2 cellular contexts compared by ENCODE assay signal in the genomic region with DNA sequence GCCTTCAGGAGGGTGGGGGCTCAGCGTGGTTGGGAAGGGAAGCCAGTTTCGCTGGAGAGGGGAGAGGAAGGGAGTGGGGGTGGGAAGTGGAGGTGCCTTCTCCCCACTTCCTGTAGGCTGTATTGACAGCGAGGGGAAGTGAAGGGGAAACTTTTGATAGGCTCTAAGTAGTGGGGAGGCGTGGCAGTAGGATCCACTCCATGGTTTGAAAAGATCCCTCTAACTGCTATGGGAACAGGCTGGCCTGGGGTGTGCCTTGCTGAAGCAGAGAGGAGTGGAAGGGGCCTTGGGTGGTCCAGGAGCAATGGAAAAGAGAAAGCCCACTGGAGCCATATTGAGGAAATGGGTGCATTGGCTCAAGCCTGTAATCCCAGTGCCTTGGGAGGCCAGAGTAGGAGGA.
TF ChIP-seq lines count a peak whose summit lies in the region.

No MANE protein-coding gene starts in this region.

TF ChIP-seq in IMR-90, 13 proteins besides CTCF, POLR2A, EP300 and RAD21:
- TF ChIP-seq, protein P1, sequence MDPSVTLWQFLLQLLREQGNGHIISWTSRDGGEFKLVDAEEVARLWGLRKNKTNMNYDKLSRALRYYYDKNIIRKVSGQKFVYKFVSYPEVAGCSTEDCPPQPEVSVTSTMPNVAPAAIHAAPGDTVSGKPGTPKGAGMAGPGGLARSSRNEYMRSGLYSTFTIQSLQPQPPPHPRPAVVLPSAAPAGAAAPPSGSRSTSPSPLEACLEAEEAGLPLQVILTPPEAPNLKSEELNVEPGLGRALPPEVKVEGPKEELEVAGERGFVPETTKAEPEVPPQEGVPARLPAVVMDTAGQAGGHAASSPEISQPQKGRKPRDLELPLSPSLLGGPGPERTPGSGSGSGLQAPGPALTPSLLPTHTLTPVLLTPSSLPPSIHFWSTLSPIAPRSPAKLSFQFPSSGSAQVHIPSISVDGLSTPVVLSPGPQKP (IDR thresholded peaks at IDR 0.05; ENCODE audit: borderline replicate concordance, low read depth, low read length), result no peak
- TF ChIP-seq CEBPB (IDR thresholded peaks at IDR 0.05; ENCODE audit: low read depth, low read length), result no peak
- no peak for TF ChIP-seq MAFK (IDR thresholded peaks at IDR 0.05; ENCODE audit: low read depth, low read length)
- no peak for TF ChIP-seq NFE2L2 (IDR thresholded peaks at IDR 0.05; ENCODE audit: low read depth, low read length)
- TF ChIP-seq FOS (IDR thresholded peaks at IDR 0.05; ENCODE audit: low read depth, low read length), result no peak
- TF ChIP-seq MXI1 (IDR thresholded peaks at IDR 0.05; ENCODE audit: borderline replicate concordance, low read depth, low read length), result no peak
- no peak for TF ChIP-seq SMC3 (IDR thresholded peaks at IDR 0.05; ENCODE audit: low read depth, low read length)
- no peak for TF ChIP-seq MAZ (IDR thresholded peaks at IDR 0.05; ENCODE audit: borderline replicate concordance, low read depth, low read length)
- no peak for TF ChIP-seq CHD1 (IDR thresholded peaks at IDR 0.05; ENCODE audit: low read depth, low read length)
- TF ChIP-seq RCOR1 (IDR thresholded peaks at IDR 0.05; ENCODE audit: insufficient replicate concordance, low read length), result no peak
- TF ChIP-seq RFX5 (IDR thresholded peaks at IDR 0.05; ENCODE audit: low read depth, low read length), result no peak
- TF ChIP-seq BHLHE40 (IDR thresholded peaks at IDR 0.05; ENCODE audit: low read depth, low read length), result no peak
- TF ChIP-seq, protein P2, sequence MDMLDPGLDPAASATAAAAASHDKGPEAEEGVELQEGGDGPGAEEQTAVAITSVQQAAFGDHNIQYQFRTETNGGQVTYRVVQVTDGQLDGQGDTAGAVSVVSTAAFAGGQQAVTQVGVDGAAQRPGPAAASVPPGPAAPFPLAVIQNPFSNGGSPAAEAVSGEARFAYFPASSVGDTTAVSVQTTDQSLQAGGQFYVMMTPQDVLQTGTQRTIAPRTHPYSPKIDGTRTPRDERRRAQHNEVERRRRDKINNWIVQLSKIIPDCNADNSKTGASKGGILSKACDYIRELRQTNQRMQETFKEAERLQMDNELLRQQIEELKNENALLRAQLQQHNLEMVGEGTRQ (IDR thresholded peaks at IDR 0.05; ENCODE audit: low read depth, low read length), result no peak

TF ChIP-seq in K562, 482 proteins besides CTCF, POLR2A, EP300 and RAD21:
- TF ChIP-seq SP2 (IDR thresholded peaks at IDR 0.05; ENCODE audit: extremely low read depth, low read depth, low read length, poor library complexity, severe bottlenecking) (no peak), POLR2AphosphoS2 (IDR thresholded peaks at IDR 0.05; ENCODE audit: low read length) (no peak), ZNF134 (CRISPR knock-in tag; conservative IDR thresholded peaks at IDR 0.05) (no peak), JUNB (CRISPR knock-in tag; conservative IDR thresholded peaks at IDR 0.05) (no peak), NFIX (CRISPR knock-in tag; IDR thresholded peaks at IDR 0.05; ENCODE audit: low read depth) (no peak), SMAD2 (IDR thresholded peaks at IDR 0.05; ENCODE audit: low read depth, low read length) (no peak), CTBP1 (IDR thresholded peaks at IDR 0.05; ENCODE audit: borderline replicate concordance) (no peak)
